ENCODE assay signal across 1 cellular context in genomic region chr17:73309727-73310555, GRCh38.
TF ChIP-seq lines count a peak whose summit lies in the region.

No MANE protein-coding gene starts in this region.

TF ChIP-seq in HepG2, 621 proteins besides CTCF, POLR2A, EP300 and RAD21 (continued from another document and continues in another):
- no peak for TF ChIP-seq ATF6 (CRISPR knock-in tag; conservative IDR thresholded peaks at IDR 0.05)
- no peak for TF ChIP-seq PAWR (CRISPR knock-in tag; IDR thresholded peaks at IDR 0.05; ENCODE audit: borderline replicate concordance)
- no peak for TF ChIP-seq GATA4 (IDR thresholded peaks at IDR 0.05; ENCODE audit: borderline replicate concordance, low read depth)
- TF ChIP-seq ZNF639 (CRISPR knock-in tag; conservative IDR thresholded peaks at IDR 0.05) = no peak
- no peak for TF ChIP-seq BCLAF1 (IDR thresholded peaks at IDR 0.05)
- no peak for TF ChIP-seq JUN (CRISPR knock-in tag; IDR thresholded peaks at IDR 0.05)
- TF ChIP-seq BRCA1 (CRISPR knock-in tag; IDR thresholded peaks at IDR 0.05) = no peak
- 0 out of 2 replicates have a peak, but pooled peaks have one; percentile 27 for TF ChIP-seq ZNF329 (CRISPR knock-in tag; IDR thresholded peaks at IDR 0.05; ENCODE audit: low read depth)
- no peak for TF ChIP-seq NFIB (CRISPR knock-in tag; IDR thresholded peaks at IDR 0.05; ENCODE audit: borderline replicate concordance)
- no peak for TF ChIP-seq MEIS2 (CRISPR knock-in tag; IDR thresholded peaks at IDR 0.05)
- TF ChIP-seq KDM2A (CRISPR knock-in tag; IDR thresholded peaks at IDR 0.05; ENCODE audit: borderline replicate concordance, low read depth) = no peak; the same call in none of the 2 replicates
- no peak for TF ChIP-seq ZNF550 (CRISPR knock-in tag; IDR thresholded peaks at IDR 0.05; ENCODE audit: borderline replicate concordance)
- TF ChIP-seq AKNA (CRISPR knock-in tag; IDR thresholded peaks at IDR 0.05; ENCODE audit: borderline replicate concordance) = no peak
- TF ChIP-seq PCBP1 (IDR thresholded peaks at IDR 0.05; ENCODE audit: borderline replicate concordance, low read depth, low read length) = no peak
- no peak for TF ChIP-seq RARA (CRISPR knock-in tag; IDR thresholded peaks at IDR 0.05)
- TF ChIP-seq ZNF446 (CRISPR knock-in tag; IDR thresholded peaks at IDR 0.05) = no peak
- TF ChIP-seq CBFB (CRISPR knock-in tag; IDR thresholded peaks at IDR 0.05) = no peak
- TF ChIP-seq ZNF597 (CRISPR knock-in tag; IDR thresholded peaks at IDR 0.05) = no peak
- no peak for TF ChIP-seq MED13 (CRISPR knock-in tag; IDR thresholded peaks at IDR 0.05)
- no peak for TF ChIP-seq CBX2 (IDR thresholded peaks at IDR 0.05; ENCODE audit: low read depth, low read length)
- no peak for TF ChIP-seq CBX2 (CRISPR knock-in tag; IDR thresholded peaks at IDR 0.05; ENCODE audit: low read depth)
- TF ChIP-seq ZNF670 (CRISPR knock-in tag; IDR thresholded peaks at IDR 0.05; ENCODE audit: borderline replicate concordance) = no peak
- TF ChIP-seq NRL (CRISPR knock-in tag; IDR thresholded peaks at IDR 0.05; ENCODE audit: borderline replicate concordance) = 0 out of 2 replicates have a peak, but pooled peaks have one; percentile 28
- TF ChIP-seq NFKB2 (CRISPR knock-in tag; IDR thresholded peaks at IDR 0.05; ENCODE audit: borderline replicate concordance) = 0 out of 2 replicates have a peak, but pooled peaks have one; percentile 19
- TF ChIP-seq TARDBP (CRISPR knock-in tag; IDR thresholded peaks at IDR 0.05) = no peak
- TF ChIP-seq DBP (CRISPR knock-in tag; IDR thresholded peaks at IDR 0.05; ENCODE audit: not compliant biosample characterization) = no peak
- no peak for TF ChIP-seq ZNF512 (CRISPR knock-in tag; IDR thresholded peaks at IDR 0.05)
- TF ChIP-seq SNAPC2 (CRISPR knock-in tag; IDR thresholded peaks at IDR 0.05) = no peak
- TF ChIP-seq JDP2 (CRISPR knock-in tag; IDR thresholded peaks at IDR 0.05; ENCODE audit: borderline replicate concordance) = no peak
- TF ChIP-seq ZNF850 (CRISPR knock-in tag; conservative IDR thresholded peaks at IDR 0.05) = no peak
- no peak for TF ChIP-seq TRIM22 (IDR thresholded peaks at IDR 0.05)
- no peak for TF ChIP-seq IKZF4 (CRISPR knock-in tag; IDR thresholded peaks at IDR 0.05; ENCODE audit: borderline replicate concordance, low read depth, not compliant biosample characterization)
- peak; percentile 45; the same call in 1 of the 2 replicates for TF ChIP-seq KDM5A (IDR thresholded peaks at IDR 0.05; ENCODE audit: borderline replicate concordance, low read length)
- no peak for TF ChIP-seq REL (CRISPR knock-in tag; conservative IDR thresholded peaks at IDR 0.05)
- no peak for TF ChIP-seq ZNF136 (CRISPR knock-in tag; IDR thresholded peaks at IDR 0.05; ENCODE audit: low read depth)
- TF ChIP-seq HMGA1 (CRISPR knock-in tag; conservative IDR thresholded peaks at IDR 0.05) = no peak
- no peak for TF ChIP-seq GPBP1L1 (CRISPR knock-in tag; IDR thresholded peaks at IDR 0.05)
- TF ChIP-seq EED (CRISPR knock-in tag; IDR thresholded peaks at IDR 0.05) = no peak
- TF ChIP-seq TEF (CRISPR knock-in tag; IDR thresholded peaks at IDR 0.05) = no peak
- TF ChIP-seq ZNF333 (CRISPR knock-in tag; IDR thresholded peaks at IDR 0.05; ENCODE audit: borderline replicate concordance) = peak; percentile 70
- no peak for TF ChIP-seq CCDC6 (CRISPR knock-in tag; IDR thresholded peaks at IDR 0.05)
- TF ChIP-seq YEATS2 (CRISPR knock-in tag; IDR thresholded peaks at IDR 0.05; ENCODE audit: borderline replicate concordance) = no peak; the same call in 1 of the 2 replicates
- 0 out of 2 replicates have a peak, but pooled peaks have one; percentile 6 for TF ChIP-seq KAT8 (CRISPR knock-in tag; IDR thresholded peaks at IDR 0.05)
- TF ChIP-seq KLF13 (CRISPR knock-in tag; IDR thresholded peaks at IDR 0.05) = no peak
- no peak; the same call in 1 of the 2 replicates for TF ChIP-seq HOXA3 (CRISPR knock-in tag; IDR thresholded peaks at IDR 0.05)
- no peak for TF ChIP-seq ZNF605 (CRISPR knock-in tag; IDR thresholded peaks at IDR 0.05)
- TF ChIP-seq ZNF547 (CRISPR knock-in tag; IDR thresholded peaks at IDR 0.05) = no peak
